ENCODE assay signal across 11 cellular contexts in the genomic region with DNA sequence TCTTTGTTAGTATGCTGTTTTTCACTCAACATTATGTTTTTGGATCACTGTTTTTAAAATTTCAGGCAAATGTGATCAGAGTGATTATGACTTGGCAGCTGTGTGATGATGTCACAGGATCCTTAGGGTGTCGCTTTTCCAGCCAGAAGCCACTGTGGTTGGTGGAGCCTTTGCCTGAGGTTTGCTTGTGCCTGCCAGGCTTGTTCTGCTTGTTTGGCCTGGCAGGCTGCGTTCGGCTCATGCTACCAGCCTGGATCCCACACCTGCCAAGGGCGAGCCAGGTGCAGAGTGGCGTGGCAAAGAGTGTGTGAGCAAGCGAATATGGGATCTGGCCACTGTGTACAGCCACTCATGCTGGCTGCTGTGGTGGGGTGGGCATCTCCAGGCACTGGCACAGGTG. TPM values are rescaled to one million over a fixed set of nuclear protein-coding genes. Genes with fewer than 3 reads are reported as not detected.
DNase-seq lines count a peak whose midpoint lies in the region; ATAC-seq and TF ChIP-seq lines count a peak whose summit lies in the region.
"Had no signal": no experiment of that assay in that cellular context is flagged by ENCODE, and none has a peak within 500 bp of the region (broad histone marks: within the 10 kb centered on the region; RNA-seq: fewer than 3 reads in every experiment).

No MANE protein-coding gene starts in this region.

- peaks cover 2% of the 10 kb centered on the region for H3K4me1 Mint-ChIP-seq in activated T-cell treated with anti-CD3 and anti-CD28 coated beads, Interleukin-2, amount 50 U/mL, for 4 hours (ENCODE audit: low read depth)

- H4K91ac ChIP-seq in neuronal stem cell (ENCODE audit: low read depth, low read length, poor library complexity): no peak overlapping the region

- TF ChIP-seq POLR2A in breast epithelium (IDR thresholded peaks at IDR 0.05) (no peak), Peyer's patch (IDR thresholded peaks at IDR 0.05) (no peak)

- no peak for TF ChIP-seq CTCF in breast epithelium (IDR thresholded peaks at IDR 0.05)
- TF ChIP-seq CTCF in hepatocyte (IDR thresholded peaks at IDR 0.05; ENCODE audit: poor library complexity): no peak
- no peak for TF ChIP-seq CTCF in Peyer's patch (IDR thresholded peaks at IDR 0.05)

- H3K27ac ChIP-seq in breast epithelium (peak overlapping the region; percentile 57 to 76), neuronal stem cell (replicated peaks; ENCODE audit: low read length) (peak overlapping the region; percentile 11), hepatocyte (no peak overlapping the region), Peyer's patch (no peak overlapping the region)
- H3K27ac ChIP-seq: spleen had no signal

- peaks cover 26% of the 10 kb centered on the region for H3K79me2 ChIP-seq in hepatocyte

- intact Hi-C loops in breast epithelium (cut with DNase I; ENCODE audit: low total_unique reads): no loop called here

- H3K4me1 ChIP-seq in breast epithelium (no peaks in the 10 kb centered on the region), neuronal stem cell (ENCODE audit: control insufficient read depth in 2 of 2, insufficient read depth in 1 of 2, low read depth in 1 of 2, low read length in 2 of 2) (peaks cover 0 to 4% of the 10 kb centered on the region in 2 donors), hepatocyte (ENCODE audit: insufficient read depth) (no peaks in the 10 kb centered on the region), Peyer's patch (peaks cover 0 to 6% (median 0%) of the 10 kb centered on the region in 4 donors)

- H3K4me2 ChIP-seq in neuronal stem cell (ENCODE audit: insufficient read depth, low read length, poor library complexity, severe bottlenecking) (no peak overlapping the region), hepatocyte (no peak overlapping the region)

- peak; percentile 19 for DNase-seq in COR-L47 (lab: John Stamatoyannopoulos, UW)
- DNase-seq in NCI-H2029 treated with DMSO at 0.1 percent for 48 hours (lab: John Stamatoyannopoulos, UW): peak; percentile 70
- DNase-seq in breast epithelium (ENCODE audit: low spot score in 2 of 2): peak; percentile 63 to 70
- DNase-seq in neuronal stem cell (ENCODE audit: low spot score): no peak
- no peak for DNase-seq in activated CD4-positive, CD25-positive, alpha-beta regulatory T cell treated with anti-CD3 and anti-CD28 coated beads, Interleukin-2, amount 50 U/mL, for 72 hours
- no peak for DNase-seq in hepatocyte (ENCODE audit: low spot score)
- DNase-seq in activated T-cell treated with anti-CD3 and anti-CD28 coated beads, Interleukin-2, amount 50 U/mL, for 4 hours: no peak
- no peak for DNase-seq in Peyer's patch
- DNase-seq: spleen had no signal

- no peaks in the 10 kb centered on the region for H3K36me3 ChIP-seq in breast epithelium
- peaks cover 4 to 13% of the 10 kb centered on the region in 2 donors for H3K36me3 ChIP-seq in neuronal stem cell (replicated peaks in 1 of 2; ENCODE audit: control insufficient read depth in 2 of 2, insufficient read depth in 2 of 2, low read length in 2 of 2)
- H3K36me3 ChIP-seq in hepatocyte (replicated peaks; ENCODE audit: insufficient read depth, low read depth): no peaks in the 10 kb centered on the region
- H3K36me3 ChIP-seq in Peyer's patch: no peaks in the 10 kb centered on the region
- H3K36me3 ChIP-seq: vagina had no signal

- no peaks in the 10 kb centered on the region for H3K27me3 ChIP-seq in breast epithelium
- no peaks in the 10 kb centered on the region for H3K27me3 ChIP-seq in neuronal stem cell (ENCODE audit: control insufficient read depth in 3 of 3, insufficient read depth in 3 of 3, low read depth in 1 of 3, low read length in 3 of 3)
- no peaks in the 10 kb centered on the region for H3K27me3 ChIP-seq in hepatocyte
- H3K27me3 ChIP-seq in Peyer's patch: no peaks in the 10 kb centered on the region
- H3K27me3 ChIP-seq: spleen, vagina had no signal

- no peak overlapping the region for H2BK5ac ChIP-seq in neuronal stem cell (ENCODE audit: low read length)

- H4K8ac ChIP-seq in neuronal stem cell (ENCODE audit: low read depth, low read length): no peak overlapping the region

- no peak overlapping the region for H3K14ac ChIP-seq in neuronal stem cell (ENCODE audit: low read length)

- H3K4me3 ChIP-seq in breast epithelium: no peak overlapping the region
- no peak overlapping the region for H3K4me3 ChIP-seq in neuronal stem cell (ENCODE audit: low read length in 2 of 2)
- no peak overlapping the region for H3K4me3 ChIP-seq in hepatocyte
- no peak overlapping the region for H3K4me3 ChIP-seq in Peyer's patch
- H3K4me3 ChIP-seq: spleen, vagina had no signal

- H2AFZ ChIP-seq in neuronal stem cell (ENCODE audit: low read length) (no peak overlapping the region), hepatocyte (no peak overlapping the region)

- no peak overlapping the region for H2AK5ac ChIP-seq in neuronal stem cell (ENCODE audit: low read depth, low read length)

- H3K18ac ChIP-seq in neuronal stem cell (ENCODE audit: low read length): peak overlapping the region; percentile 67

- no peak overlapping the region for H3K9ac ChIP-seq in neuronal stem cell (ENCODE audit: low read depth, low read length, poor library complexity)

- H3K27me3 Mint-ChIP-seq in activated T-cell treated with anti-CD3 and anti-CD28 coated beads, Interleukin-2, amount 50 U/mL, for 4 hours (ENCODE audit: low read depth): no peaks in the 10 kb centered on the region

- no peak overlapping the region for H3K4ac ChIP-seq in neuronal stem cell (ENCODE audit: low read length)

- H3K4me3 Mint-ChIP-seq in activated T-cell treated with anti-CD3 and anti-CD28 coated beads, Interleukin-2, amount 50 U/mL, for 4 hours: no peak overlapping the region

- H3K79me1 ChIP-seq in neuronal stem cell (ENCODE audit: low read depth, low read length): peaks cover 6% of the 10 kb centered on the region

- H3K36me3 Mint-ChIP-seq in activated T-cell treated with anti-CD3 and anti-CD28 coated beads, Interleukin-2, amount 50 U/mL, for 4 hours (ENCODE audit: insufficient read depth): peaks cover 12% of the 10 kb centered on the region

- no peak overlapping the region for H2BK15ac ChIP-seq in neuronal stem cell (ENCODE audit: low read length)

- H2BK12ac ChIP-seq in neuronal stem cell (ENCODE audit: low read length): no peak overlapping the region

- H3K9me3 Mint-ChIP-seq in activated T-cell treated with anti-CD3 and anti-CD28 coated beads, Interleukin-2, amount 50 U/mL, for 4 hours: no peaks in the 10 kb centered on the region
- H3K9me3 Mint-ChIP-seq: activated naive CD4-positive, alpha-beta T cell treated with anti-CD3 and anti-CD28 coated beads, Interleukin-2, amount 50 U/mL, for 72 hours had no signal

- H3K9me2 ChIP-seq in hepatocyte (replicated peaks; ENCODE audit: insufficient read depth): no peaks in the 10 kb centered on the region

- no peaks in the 10 kb centered on the region for H4K20me1 ChIP-seq in hepatocyte (ENCODE audit: insufficient read depth, poor library complexity, severe bottlenecking)

- H3K9me3 ChIP-seq in breast epithelium (no peaks in the 10 kb centered on the region), neuronal stem cell (replicated peaks in 1 of 2; ENCODE audit: control insufficient read depth in 2 of 2, insufficient read depth in 1 of 2, low read depth in 1 of 2, low read length in 2 of 2) (no peaks in the 10 kb centered on the region), hepatocyte (ENCODE audit: low read depth) (no peaks in the 10 kb centered on the region), Peyer's patch (no peaks in the 10 kb centered on the region)
- H3K9me3 ChIP-seq: spleen, vagina had no signal

- H2BK120ac ChIP-seq in neuronal stem cell (ENCODE audit: low read depth, low read length): no peak overlapping the region

- peak overlapping the region; percentile 69 for H3K23ac ChIP-seq in neuronal stem cell (ENCODE audit: low read depth, low read length, poor library complexity)

- no peak for ATAC-seq in activated T-cell treated with anti-CD3 and anti-CD28 coated beads, Interleukin-2, amount 50 U/mL, for 4 hours
- ATAC-seq: activated naive CD4-positive, alpha-beta T cell treated with anti-CD3 and anti-CD28 coated beads, Interleukin-2, amount 50 U/mL, for 72 hours had no signal

- WGBS in neuronal stem cell (ENCODE audit: extremely low coverage in 2 of 2, insufficient read length in 2 of 2, insufficient replicate concordance in 1 of 2), 2 donors: no CpG with 5 or more reads among the region's 6 CpGs
- 98% methylated on average over 6 of the region's 6 CpGs for WGBS in hepatocyte (ENCODE audit: low lambda C conversion rate, missing lambda C conversion rate)

RNA-seq across cellular contexts. Expression of a gene that starts 55.7 kb away (rescaled TPM):
- total RNA-seq in breast epithelium (10 to 100 TPM; 27.2 to 50.8 (median 40.0) TPM), hepatocyte (44.6 and 53.7 TPM in 2 replicates), Peyer's patch (10 to 100 TPM in 3 of 4 donors, 1 to 10 TPM in 1; 7.4 to 50.3 (median 14.3) TPM)
- 29.5 TPM for polyA plus RNA-seq in neuronal stem cell (2013, experiment 1 of 2)
- 28.1 TPM for polyA plus RNA-seq in neuronal stem cell (2013, experiment 2 of 2)
- 46.7 and 49.1 TPM in 2 replicates for polyA plus RNA-seq in hepatocyte
- 10 to 100 TPM; 49.7 to 56.8 (median 56.2) TPM for total RNA-seq in activated T-cell treated with anti-CD3 and anti-CD28 coated beads, Interleukin-2, amount 50 U/mL, for 4 hours

RNA-seq across cellular contexts. Expression of a gene that starts 56.1 kb away (rescaled TPM):
- total RNA-seq in breast epithelium (10 to 100 TPM; 22.3 to 38.1 (median 23.2) TPM), hepatocyte (35.0 and 35.3 TPM in 2 replicates), Peyer's patch (10 to 100 TPM; 17.5 to 23.2 (median 22.0) TPM)
- polyA plus RNA-seq in neuronal stem cell (2013, experiment 1 of 2): 37.3 TPM
- 36.7 TPM for polyA plus RNA-seq in neuronal stem cell (2013, experiment 2 of 2)
- 28.2 and 30.1 TPM in 2 replicates for polyA plus RNA-seq in hepatocyte
- total RNA-seq in activated T-cell treated with anti-CD3 and anti-CD28 coated beads, Interleukin-2, amount 50 U/mL, for 4 hours: 10 to 100 TPM; 49.8 to 56.7 (median 52.5) TPM

Comparison
In these comparisons a context has a peak if more than half of its experiments do, and no peak if none do; other contexts are left out.
1. DNase-seq: peak in COR-L47 (single experiment), NCI-H2029 treated with DMSO at 0.1 percent for 48 hours (single experiment) and breast epithelium (2 of 2); none in neuronal stem cell (single experiment), activated CD4-positive, CD25-positive, alpha-beta regulatory T cell treated with anti-CD3 and anti-CD28 coated beads, Interleukin-2, amount 50 U/mL, for 72 hours (single experiment), hepatocyte (single experiment), activated T-cell treated with anti-CD3 and anti-CD28 coated beads, Interleukin-2, amount 50 U/mL, for 4 hours (single experiment) and Peyer's patch (0 of 3).
2. H3K27ac ChIP-seq: peak in breast epithelium (2 of 2) and neuronal stem cell (single experiment); none in hepatocyte (single experiment) and Peyer's patch (0 of 4).